28 cellular contexts compared by ENCODE assay signal in the genomic region with DNA sequence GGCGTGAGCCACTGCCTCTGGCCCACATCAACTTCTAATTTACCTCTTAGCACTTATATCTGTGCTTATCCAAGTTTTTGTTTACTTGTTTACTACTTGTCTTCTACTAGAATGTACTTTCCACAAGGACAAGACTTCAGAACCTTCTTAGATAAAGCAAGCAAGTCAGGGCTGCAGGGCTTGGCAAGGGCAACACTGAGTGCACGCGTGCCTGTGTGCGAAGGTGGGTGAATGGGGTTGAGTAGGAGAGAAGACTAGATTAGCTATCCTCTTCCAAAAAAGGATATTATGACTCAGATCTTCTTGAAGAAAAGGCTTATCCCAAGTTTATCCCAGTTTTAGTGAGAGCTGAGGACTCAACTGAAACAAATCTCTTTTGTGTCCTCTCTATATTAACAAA. TPM values are rescaled to one million over a fixed set of nuclear protein-coding genes. Genes with fewer than 3 reads are reported as not detected.
DNase-seq lines count a peak whose midpoint lies in the region; ATAC-seq, FAIRE-seq and TF ChIP-seq lines count a peak whose summit lies in the region.
"Had no signal": no experiment of that assay in that cellular context is flagged by ENCODE, and none has a peak within 500 bp of the region (broad histone marks: within the 10 kb centered on the region; RNA-seq: fewer than 3 reads in every experiment).

No MANE protein-coding gene starts in this region.

- no peak overlapping the region for H3K27ac ChIP-seq in SK-N-SH (ENCODE audit: low read depth in 2 of 2, low read length in 1 of 2)
- H3K27ac ChIP-seq: BLaER1 had no signal

- peaks cover 30 to 34% of the 10 kb centered on the region in 2 experiments for H3K36me3 ChIP-seq in SK-N-SH (replicated peaks in 1 of 2; ENCODE audit: control insufficient read depth in 1 of 2, insufficient read depth in 2 of 2, low read length in 1 of 2)

- POLR2A ChIA-PET in SK-N-SH (lab: Yijun Ruan, JAX), result no interaction called here

- no peaks in the 10 kb centered on the region for H3K9me2 ChIP-seq in SK-N-SH

- no peak for TF ChIP-seq CTCF in SK-N-SH (IDR thresholded peaks at IDR 0.05)

- DNase-seq in GM12891 (ENCODE audit: insufficient read length, low spot score), result no peak
- no peak for DNase-seq in central memory CD8-positive, alpha-beta T cell (ENCODE audit: low spot score in 2 of 2)
- DNase-seq in left lobe of liver (ENCODE audit: low spot score), result no peak
- DNase-seq in putamen (ENCODE audit: low spot score), result peak; percentile 26
- DNase-seq in SIG-M5 treated with dmso at 0.1 percent for 504 hours (lab: John Stamatoyannopoulos, UW; ENCODE audit: unreplicated experiment), result no peak
- DNase-seq in SK-N-SH, result no peak
- DNase-seq: 8988T; ACHN; BE2C; C1 segment of cervical spinal cord; CD4-positive, alpha-beta memory T cell; CD4-positive, CD25-positive, alpha-beta regulatory T cell; CD8-positive, alpha-beta memory T cell; COR-L47; DMS 273 treated with DMSO at 0.1 percent for 48 hours; DMS153; DMS53; DMS79; DND-41; EL; GDM1 had no signal

- no peak for TF ChIP-seq POLR2A in GM12891 (IDR thresholded peaks at IDR 0.05; ENCODE audit: low read depth, low read length)

- CTCF ChIA-PET in SK-N-SH (lab: Yijun Ruan, JAX), result no interaction called here

- no peak overlapping the region for H2AFZ ChIP-seq in SK-N-SH (ENCODE audit: low read depth)

- peaks cover 42% of the 10 kb centered on the region for H3K36me3 Mint-ChIP-seq in central memory CD8-positive, alpha-beta T cell (ENCODE audit: insufficient read depth)

- 100% methylated on average over 4 of the region's 4 CpGs for WGBS in SK-N-SH (ENCODE audit: low lambda C conversion rate)

- no peak overlapping the region for H3K4me3 ChIP-seq in SK-N-SH (ENCODE audit: low read depth in 2 of 2, low read length in 1 of 2)
- H3K4me3 ChIP-seq: BLaER1, GM12878 had no signal

- no peaks in the 10 kb centered on the region for H3K9me3 Mint-ChIP-seq in central memory CD8-positive, alpha-beta T cell
- H3K9me3 Mint-ChIP-seq: CD4-positive, alpha-beta memory T cell; CD4-positive, CD25-positive, alpha-beta regulatory T cell; CD8-positive, alpha-beta memory T cell had no signal

- H4K20me1 ChIP-seq in SK-N-SH (ENCODE audit: insufficient read depth), result no peaks in the 10 kb centered on the region

- no peak overlapping the region for H3K9ac ChIP-seq in SK-N-SH
- H3K9ac ChIP-seq: BLaER1 had no signal

- no peak for TF ChIP-seq RAD21 in SK-N-SH (IDR thresholded peaks at IDR 0.05; ENCODE audit: low read length)

- H3K4me2 ChIP-seq in SK-N-SH, result no peak overlapping the region
- H3K4me2 ChIP-seq: BLaER1 had no signal

- no peaks in the 10 kb centered on the region for H3K9me3 ChIP-seq in SK-N-SH
- H3K9me3 ChIP-seq: BE2C, BLaER1 had no signal

- no peak for TF ChIP-seq EP300 in SK-N-SH (IDR thresholded peaks at IDR 0.05; ENCODE audit: borderline replicate concordance in 1 of 2, low read depth in 1 of 2, low read length in 1 of 2)

- peak; percentile 41 for FAIRE-seq in GM12891 (lab: Jason Lieb, UNC)
- FAIRE-seq: A204.1, GM12878, GM18507, GM19239 had no signal

- H3F3A ChIP-seq in SK-N-SH (replicated peaks; ENCODE audit: insufficient read depth), result no peaks in the 10 kb centered on the region

- H3K27me3 Mint-ChIP-seq in central memory CD8-positive, alpha-beta T cell, result no peaks in the 10 kb centered on the region
- H3K27me3 Mint-ChIP-seq: CD4-positive, alpha-beta memory T cell; CD4-positive, CD25-positive, alpha-beta regulatory T cell; CD8-positive, alpha-beta memory T cell had no signal

- H3K79me2 ChIP-seq in SK-N-SH (ENCODE audit: insufficient read depth), result peaks cover 11% of the 10 kb centered on the region; the same call in 1 of the 2 replicates

- no peak overlapping the region for H3K4me3 Mint-ChIP-seq in central memory CD8-positive, alpha-beta T cell
- H3K4me3 Mint-ChIP-seq: CD14-positive monocyte; CD4-positive, alpha-beta memory T cell; CD4-positive, CD25-positive, alpha-beta regulatory T cell; CD8-positive, alpha-beta memory T cell had no signal

- H3K27ac Mint-ChIP-seq in central memory CD8-positive, alpha-beta T cell (ENCODE audit: low read depth), result peak overlapping the region; percentile 62
- H3K27ac Mint-ChIP-seq: CD4-positive, alpha-beta memory T cell had no signal

- peaks cover 14% of the 10 kb centered on the region for H3K4me1 Mint-ChIP-seq in central memory CD8-positive, alpha-beta T cell
- H3K4me1 Mint-ChIP-seq: CD14-positive monocyte had no signal

- H3K27me3 ChIP-seq in SK-N-SH (ENCODE audit: insufficient read depth), result no peaks in the 10 kb centered on the region
- H3K27me3 ChIP-seq: BE2C, BLaER1 had no signal

- H3K4me1 ChIP-seq in SK-N-SH (ENCODE audit: control insufficient read depth in 1 of 2, insufficient read depth in 2 of 2, low read depth in 1 of 2, low read length in 1 of 2), result no peaks in the 10 kb centered on the region
- H3K4me1 ChIP-seq: BE2C, BLaER1 had no signal

- ATAC-seq in central memory CD8-positive, alpha-beta T cell (replicated peaks; ENCODE audit: extremely low read depth, poor library complexity, severe bottlenecking), result no peak
- ATAC-seq in left lobe of liver, result peak; percentile 18
- ATAC-seq in GM18517 (IDR thresholded peaks at IDR 0.05; ENCODE audit: unreplicated experiment), result no peak
- ATAC-seq: GM12878 had no signal

TF ChIP-seq in GM12891, 5 proteins besides CTCF, POLR2A, EP300 and RAD21:
- TF ChIP-seq TAF1 (IDR thresholded peaks at IDR 0.05; ENCODE audit: low read depth, low read length) (no peak), PAX5 (IDR thresholded peaks at IDR 0.05; ENCODE audit: insufficient read depth, low read length, severe bottlenecking) (no peak), SPI1 (IDR thresholded peaks at IDR 0.05; ENCODE audit: low read depth, low read length) (no peak), POLR2AphosphoS5 (IDR thresholded peaks at IDR 0.05; ENCODE audit: low read depth, low read length) (no peak), POU2F2 (IDR thresholded peaks at IDR 0.05; ENCODE audit: low read depth, low read length) (no peak)

TF ChIP-seq in SK-N-SH, 30 proteins besides CTCF, POLR2A, EP300 and RAD21 (continues in another document):
- TF ChIP-seq TEAD4 (IDR thresholded peaks at IDR 0.05; ENCODE audit: borderline replicate concordance, insufficient read depth) (no peak), YY1 (IDR thresholded peaks at IDR 0.05; ENCODE audit: low read depth) (no peak), FOXM1 (IDR thresholded peaks at IDR 0.05; ENCODE audit: low read depth) (no peak), FOXJ3 (CRISPR knock-in tag; IDR thresholded peaks at IDR 0.05) (no peak), POLR2AphosphoS5 (IDR thresholded peaks at IDR 0.05; ENCODE audit: low read depth, low read length) (no peak), CHD2 (IDR thresholded peaks at IDR 0.05; ENCODE audit: low read length, partially characterized antibody) (no peak), EZH2phosphoT487 (IDR thresholded peaks at IDR 0.05; ENCODE audit: borderline replicate concordance, low read depth) (no peak), SIN3A (IDR thresholded peaks at IDR 0.05; ENCODE audit: borderline replicate concordance, low read depth, low read length) (no peak)
- TF ChIP-seq, protein P1, sequence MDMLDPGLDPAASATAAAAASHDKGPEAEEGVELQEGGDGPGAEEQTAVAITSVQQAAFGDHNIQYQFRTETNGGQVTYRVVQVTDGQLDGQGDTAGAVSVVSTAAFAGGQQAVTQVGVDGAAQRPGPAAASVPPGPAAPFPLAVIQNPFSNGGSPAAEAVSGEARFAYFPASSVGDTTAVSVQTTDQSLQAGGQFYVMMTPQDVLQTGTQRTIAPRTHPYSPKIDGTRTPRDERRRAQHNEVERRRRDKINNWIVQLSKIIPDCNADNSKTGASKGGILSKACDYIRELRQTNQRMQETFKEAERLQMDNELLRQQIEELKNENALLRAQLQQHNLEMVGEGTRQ (IDR thresholded peaks at IDR 0.05; ENCODE audit: borderline replicate concordance, low read depth, low read length), result no peak
- TF ChIP-seq, protein P2, sequence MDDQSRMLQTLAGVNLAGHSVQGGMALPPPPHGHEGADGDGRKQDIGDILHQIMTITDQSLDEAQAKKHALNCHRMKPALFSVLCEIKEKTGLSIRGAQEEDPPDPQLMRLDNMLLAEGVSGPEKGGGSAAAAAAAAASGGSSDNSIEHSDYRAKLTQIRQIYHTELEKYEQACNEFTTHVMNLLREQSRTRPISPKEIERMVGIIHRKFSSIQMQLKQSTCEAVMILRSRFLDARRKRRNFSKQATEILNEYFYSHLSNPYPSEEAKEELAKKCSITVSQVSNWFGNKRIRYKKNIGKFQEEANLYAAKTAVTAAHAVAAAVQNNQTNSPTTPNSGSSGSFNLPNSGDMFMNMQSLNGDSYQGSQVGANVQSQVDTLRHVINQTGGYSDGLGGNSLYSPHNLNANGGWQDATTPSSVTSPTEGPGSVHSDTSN (IDR thresholded peaks at IDR 0.05), result no peak
- TF ChIP-seq, protein P3, sequence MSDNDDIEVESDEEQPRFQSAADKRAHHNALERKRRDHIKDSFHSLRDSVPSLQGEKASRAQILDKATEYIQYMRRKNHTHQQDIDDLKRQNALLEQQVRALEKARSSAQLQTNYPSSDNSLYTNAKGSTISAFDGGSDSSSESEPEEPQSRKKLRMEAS (IDR thresholded peaks at IDR 0.05; ENCODE audit: low read depth), result no peak

RNA-seq across cellular contexts. Expression of a gene that starts 19.3 kb away (rescaled TPM):
- 32.2 TPM for polyA plus RNA-seq in GM12891 (2012; ENCODE audit: low read depth, missing spikeins)
- 108 TPM for total RNA-seq in left lobe of liver
- polyA plus RNA-seq in SK-N-SH (2012; rRNA removed), result 20.6 and 30.8 TPM in 2 replicates
- 33.5 and 41.1 TPM in 2 replicates for polyA plus RNA-seq in SK-N-SH (2012; cell fraction: cytosol; rRNA removed)
- polyA plus RNA-seq in SK-N-SH (2012; cell fraction: nucleus; rRNA removed), result 13.6 and 32.3 TPM in 2 replicates

RNA-seq across cellular contexts. Expression of a gene that starts 42.4 kb away (rescaled TPM):
- polyA plus RNA-seq in GM12891 (2012; ENCODE audit: low read depth, missing spikeins), result 5.6 TPM
- 20.6 TPM for total RNA-seq in left lobe of liver
- 6.5 and 7.2 TPM in 2 replicates for polyA plus RNA-seq in SK-N-SH (2012; rRNA removed)
- 7.2 and 8.9 TPM in 2 replicates for polyA plus RNA-seq in SK-N-SH (2012; cell fraction: cytosol; rRNA removed)
- 5.8 and 5.9 TPM in 2 replicates for polyA plus RNA-seq in SK-N-SH (2012; cell fraction: nucleus; rRNA removed)

RNA-seq across cellular contexts. Expression of a gene that starts 55.5 kb away (rescaled TPM):
- polyA plus RNA-seq in GM12891 (2012; ENCODE audit: low read depth, missing spikeins), result 0.90 TPM
- 3.7 TPM for total RNA-seq in left lobe of liver
- polyA plus RNA-seq in SK-N-SH (2012; rRNA removed), result 0.44 and 0.47 TPM in 2 replicates
- polyA plus RNA-seq in SK-N-SH (2012; cell fraction: cytosol; rRNA removed), result 0.41 and 0.84 TPM in 2 replicates
- 1.5 and 2.9 TPM in 2 replicates for polyA plus RNA-seq in SK-N-SH (2012; cell fraction: nucleus; rRNA removed)
- polyA plus RNA-seq: CD14-positive monocyte; CD4-positive, alpha-beta memory T cell had no signal

RNA-seq across cellular contexts. Expression of a gene that starts 59.6 kb away (rescaled TPM):
- polyA plus RNA-seq in GM12891 (2012; ENCODE audit: low read depth, missing spikeins), result 4.3 TPM
- total RNA-seq in left lobe of liver, result 7.0 TPM
- polyA plus RNA-seq in SK-N-SH (2012; rRNA removed), result 8.8 and 11.2 TPM in 2 replicates
- polyA plus RNA-seq in SK-N-SH (2012; cell fraction: cytosol; rRNA removed), result 9.6 and 9.8 TPM in 2 replicates
- 7.7 and 8.9 TPM in 2 replicates for polyA plus RNA-seq in SK-N-SH (2012; cell fraction: nucleus; rRNA removed)
